In genomic region chr6:157513004-157513603, GRCh38 we compare ENCODE assay signal across 1 cellular context.
TF ChIP-seq lines count a peak whose summit lies in the region.

No MANE protein-coding gene starts in this region.

TF ChIP-seq in HepG2, 621 proteins besides CTCF, POLR2A, EP300 and RAD21 (continued from another document and continues in another):
- TF ChIP-seq PATZ1 (CRISPR knock-in tag; IDR thresholded peaks at IDR 0.05) (peak; percentile 72; the same call in 1 of the 2 replicates), ZNF318 (CRISPR knock-in tag; IDR thresholded peaks at IDR 0.05) (no peak), TRIM22 (IDR thresholded peaks at IDR 0.05) (no peak), ZKSCAN8 (CRISPR knock-in tag; IDR thresholded peaks at IDR 0.05; ENCODE audit: borderline replicate concordance) (peak; percentile 87; the same call in 1 of the 2 replicates), TSC22D2 (CRISPR knock-in tag; IDR thresholded peaks at IDR 0.05; ENCODE audit: borderline replicate concordance) (no peak), RNF2 (conservative IDR thresholded peaks at IDR 0.05; ENCODE audit: low read depth) (no peak), ZNF646 (CRISPR knock-in tag; IDR thresholded peaks at IDR 0.05) (no peak), ZC3H4 (CRISPR knock-in tag; IDR thresholded peaks at IDR 0.05; ENCODE audit: borderline replicate concordance) (no peak), ZNF407 (CRISPR knock-in tag; IDR thresholded peaks at IDR 0.05; ENCODE audit: not compliant biosample characterization) (no peak), IKZF1 (IDR thresholded peaks at IDR 0.05) (no peak), TCF7 (IDR thresholded peaks at IDR 0.05; ENCODE audit: low read depth) (peak; percentile 72), ZNF607 (CRISPR knock-in tag; IDR thresholded peaks at IDR 0.05; ENCODE audit: borderline replicate concordance) (peak; percentile 75; the same call in 1 of the 2 replicates), ZNF597 (CRISPR knock-in tag; IDR thresholded peaks at IDR 0.05) (no peak), ZNF547 (CRISPR knock-in tag; IDR thresholded peaks at IDR 0.05) (no peak), CAMTA2 (CRISPR knock-in tag; IDR thresholded peaks at IDR 0.05; ENCODE audit: borderline replicate concordance) (no peak), TRIM24 (CRISPR knock-in tag; IDR thresholded peaks at IDR 0.05) (no peak), SALL2 (CRISPR knock-in tag; IDR thresholded peaks at IDR 0.05) (no peak), ZNF224 (CRISPR knock-in tag; IDR thresholded peaks at IDR 0.05) (no peak), HHEX (CRISPR knock-in tag; IDR thresholded peaks at IDR 0.05) (peak; percentile 85), SP140L (CRISPR knock-in tag; IDR thresholded peaks at IDR 0.05; ENCODE audit: borderline replicate concordance) (no peak), DPF2 (CRISPR knock-in tag; IDR thresholded peaks at IDR 0.05; ENCODE audit: borderline replicate concordance, low read depth) (peak; percentile 82), ZNF530 (CRISPR knock-in tag; IDR thresholded peaks at IDR 0.05; ENCODE audit: low read depth) (no peak), NFIC (IDR thresholded peaks at IDR 0.05; ENCODE audit: low read length) (peak; percentile 88), ZNF24 (IDR thresholded peaks at IDR 0.05) (no peak), ELF4 (CRISPR knock-in tag; IDR thresholded peaks at IDR 0.05; ENCODE audit: borderline replicate concordance) (peak; percentile 75; the same call in 1 of the 2 replicates)
